In genomic region chr2:212659441-212659840, GRCh38 we compare ENCODE assay signal across 15 cellular contexts.
DNase-seq lines count a peak whose midpoint lies in the region; ATAC-seq and TF ChIP-seq lines count a peak whose summit lies in the region.
"Had no signal": no experiment of that assay in that cellular context is flagged by ENCODE, and none has a peak within 500 bp of the region (broad histone marks: within the 10 kb centered on the region; RNA-seq: fewer than 3 reads in every experiment).

No MANE protein-coding gene starts in this region.

- no peak overlapping the region for H3K4me3 ChIP-seq in trophoblast cell (ENCODE audit: low read depth, low read length)
- H3K4me3 ChIP-seq: HAP-1 had no signal

- no peaks in the 10 kb centered on the region for H3K36me3 ChIP-seq in trophoblast cell (ENCODE audit: control insufficient read depth in 1 of 2, insufficient read depth in 2 of 2, low read length in 2 of 2)
- H3K36me3 ChIP-seq: HAP-1 had no signal

- peaks cover 20% of the 10 kb centered on the region for H3K9me3 Mint-ChIP-seq in WTC11
- H3K9me3 Mint-ChIP-seq in neural crest cell, result peaks cover 5% of the 10 kb centered on the region

- H3K4me1 Mint-ChIP-seq in WTC11, result no peaks in the 10 kb centered on the region
- no peaks in the 10 kb centered on the region for H3K4me1 Mint-ChIP-seq in neural crest cell
- H3K4me1 Mint-ChIP-seq: CD4-positive, alpha-beta memory T cell had no signal

- H3K9ac ChIP-seq in trophoblast cell (ENCODE audit: low read length), result no peak overlapping the region

- H3K4me1 ChIP-seq in trophoblast cell (ENCODE audit: control insufficient read depth in 1 of 2, insufficient read depth in 2 of 2, low read length in 2 of 2), result peaks cover 0 to 3% of the 10 kb centered on the region in 2 experiments
- H3K4me1 ChIP-seq: HAP-1 had no signal

- no peak overlapping the region for H3K18ac ChIP-seq in trophoblast cell (ENCODE audit: low read length)

- H2BK120ac ChIP-seq in trophoblast cell (ENCODE audit: insufficient read depth, low read length, poor library complexity), result no peak overlapping the region

- WGBS in trophoblast cell (ENCODE audit: extremely low coverage, insufficient coverage, insufficient read length), result no CpG with 5 or more reads among the region's 3 CpGs

- H2AFZ ChIP-seq in trophoblast cell (ENCODE audit: insufficient read depth, low read length, poor library complexity), result no peak overlapping the region

- H3K27ac ChIP-seq in trophoblast cell (ENCODE audit: low read depth, low read length), result no peak overlapping the region

- TF ChIP-seq CTCF in WTC11 (IDR thresholded peaks at IDR 0.05) (no peak), neural crest cell (conservative IDR thresholded peaks at IDR 0.05) (no peak)

- no peaks in the 10 kb centered on the region for H3K79me1 ChIP-seq in trophoblast cell (ENCODE audit: low read length)

- no peak overlapping the region for H3K4me2 ChIP-seq in trophoblast cell (ENCODE audit: low read length)

- no peak overlapping the region for H3K4ac ChIP-seq in trophoblast cell (ENCODE audit: low read depth, low read length)

- POLR2A ChIA-PET in WTC11 (lab: Charles Lee), result no interaction called here

- CTCF ChIA-PET in WTC11 (lab: Charles Lee), result no interaction called here

- H2BK5ac ChIP-seq in trophoblast cell (ENCODE audit: low read depth, low read length, poor library complexity), result no peak overlapping the region

- no peak overlapping the region for H4K12ac ChIP-seq in trophoblast cell (ENCODE audit: low read depth, low read length)

- ATAC-seq in WTC11 (peak; percentile 43), GM18861 (IDR thresholded peaks at IDR 0.05; ENCODE audit: unreplicated experiment) (no peak), HG02970 (IDR thresholded peaks at IDR 0.05; ENCODE audit: low FRiP score, unreplicated experiment) (no peak)

- H3K27ac Mint-ChIP-seq in WTC11 (no peak overlapping the region), neural crest cell (ENCODE audit: unreplicated experiment) (peak overlapping the region; percentile 64)
- H3K27ac Mint-ChIP-seq: CD4-positive, alpha-beta memory T cell; HFFc6 had no signal

- H3K36me3 Mint-ChIP-seq in WTC11 (peaks cover 3% of the 10 kb centered on the region; the same call in 1 of the 2 replicates), neural crest cell (ENCODE audit: low read depth) (no peaks in the 10 kb centered on the region)
- H3K36me3 Mint-ChIP-seq: CD4-positive, alpha-beta memory T cell had no signal

- no peak overlapping the region for H4K8ac ChIP-seq in trophoblast cell (ENCODE audit: low read depth, low read length)

- H3K23ac ChIP-seq in trophoblast cell (ENCODE audit: low read length), result no peak overlapping the region

- no peak overlapping the region for H3K14ac ChIP-seq in trophoblast cell (ENCODE audit: low read length)

- no peaks in the 10 kb centered on the region for H3K27me3 ChIP-seq in trophoblast cell (ENCODE audit: insufficient read depth, low read length)

- H2BK12ac ChIP-seq in trophoblast cell (ENCODE audit: low read length), result no peak overlapping the region

- H3K27me3 Mint-ChIP-seq in WTC11 (ENCODE audit: low read depth) (no peaks in the 10 kb centered on the region; the same call in 1 of the 2 replicates), neural crest cell (ENCODE audit: low read depth) (no peaks in the 10 kb centered on the region)
- H3K27me3 Mint-ChIP-seq: CD4-positive, alpha-beta memory T cell had no signal

- H3K4me3 Mint-ChIP-seq in WTC11 (no peak overlapping the region), neural crest cell (no peak overlapping the region)
- H3K4me3 Mint-ChIP-seq: CD4-positive, alpha-beta memory T cell; HFFc6 had no signal

- H2AK5ac ChIP-seq in trophoblast cell (ENCODE audit: low read length), result no peak overlapping the region

- DNase-seq in WTC11 (ENCODE audit: low spot score) (no peak), neural crest cell (ENCODE audit: low read depth, low spot score) (no peak), trophoblast cell (peak; percentile 54 to 66), NCI-H2171 (lab: John Stamatoyannopoulos, UW) (no peak)
- DNase-seq: C1 segment of cervical spinal cord; Calu3; CD4-positive, alpha-beta memory T cell; COR-L47; DMS53; DMS79 treated with DMSO at 0.1 percent for 48 hours; GOT3; HFFc6 had no signal

- no peak overlapping the region for H4K91ac ChIP-seq in trophoblast cell (ENCODE audit: low read depth, low read length)

- no peaks in the 10 kb centered on the region for H3K9me3 ChIP-seq in trophoblast cell (ENCODE audit: insufficient read depth, low read depth, low read length)
- H3K9me3 ChIP-seq: HAP-1 had no signal

- no peaks in the 10 kb centered on the region for H3K79me2 ChIP-seq in trophoblast cell (ENCODE audit: control insufficient read depth, insufficient read depth, low read length, poor library complexity)

TF ChIP-seq in WTC11, 78 proteins besides CTCF, POLR2A, EP300 and RAD21:
- TF ChIP-seq ZNF281 (CRISPR knock-in tag; IDR thresholded peaks at IDR 0.05) (no peak), ZNF396 (CRISPR knock-in tag; IDR thresholded peaks at IDR 0.05; ENCODE audit: borderline replicate concordance) (no peak), ZMAT4 (CRISPR knock-in tag; IDR thresholded peaks at IDR 0.05) (no peak), HMGXB4 (CRISPR knock-in tag; IDR thresholded peaks at IDR 0.05) (no peak), ESRRA (CRISPR knock-in tag; IDR thresholded peaks at IDR 0.05; ENCODE audit: borderline replicate concordance) (no peak), TP53 (CRISPR knock-in tag; IDR thresholded peaks at IDR 0.05) (no peak), SOX15 (CRISPR knock-in tag; IDR thresholded peaks at IDR 0.05) (no peak), E2F1 (CRISPR knock-in tag; IDR thresholded peaks at IDR 0.05) (no peak), GRHL2 (CRISPR knock-in tag; IDR thresholded peaks at IDR 0.05; ENCODE audit: insufficient replicate concordance, severe bottlenecking) (no peak), MXD4 (CRISPR knock-in tag; IDR thresholded peaks at IDR 0.05; ENCODE audit: borderline replicate concordance) (no peak)

Comparison
In these comparisons a context has a peak if more than half of its experiments do, and no peak if none do; other contexts are left out.
1. DNase-seq: peak in trophoblast cell (2 of 2); none in WTC11 (single experiment), neural crest cell (single experiment) and NCI-H2171 (single experiment).